In the genomic region with DNA sequence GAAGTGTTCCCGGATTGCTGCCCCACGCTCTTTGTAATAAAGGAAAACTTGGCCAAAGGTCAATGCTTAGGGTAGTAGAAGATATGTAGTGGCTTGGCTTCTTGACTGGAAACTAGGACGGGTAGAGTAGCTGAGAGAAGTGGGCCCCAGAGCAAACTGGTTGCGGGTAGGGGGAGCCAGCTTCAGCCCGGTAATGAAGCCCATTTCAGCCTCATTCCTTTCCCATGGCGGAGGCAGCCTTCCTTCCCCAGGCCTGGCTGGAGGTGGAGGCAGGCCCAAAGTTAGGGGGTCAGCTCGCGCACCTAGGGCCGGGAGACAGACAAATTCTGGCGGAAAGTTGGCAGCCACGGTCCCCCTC, we compare ENCODE assay signal across 8 cellular contexts. TPM values are rescaled to one million over a fixed set of nuclear protein-coding genes. Genes with fewer than 3 reads are reported as not detected.
A peak's percentile ranks its signal among the peaks of the same experiment; 100 is the strongest.
DNase-seq lines count a peak whose midpoint lies in the region; ATAC-seq, FAIRE-seq and TF ChIP-seq lines count a peak whose summit lies in the region.

No MANE protein-coding gene starts in this region.

- H3K27me3 Mint-ChIP-seq in activated naive CD4-positive, alpha-beta T cell treated with anti-CD3 and anti-CD28 coated beads, Interleukin-2, amount 10 ng/mL, durations not matched to agents 7 days and 5 days, result peaks cover 36% of the 10 kb centered on the region
- H3K27me3 Mint-ChIP-seq in glutamatergic neuron (ENCODE audit: unreplicated experiment), result no peaks in the 10 kb centered on the region

- FAIRE-seq in pancreas (lab: Jason Lieb, UNC), result no peak

- H3K36me3 Mint-ChIP-seq in activated naive CD4-positive, alpha-beta T cell treated with anti-CD3 and anti-CD28 coated beads, Interleukin-2, amount 10 ng/mL, durations not matched to agents 7 days and 5 days, result no peaks in the 10 kb centered on the region
- no peaks in the 10 kb centered on the region for H3K36me3 Mint-ChIP-seq in glutamatergic neuron (ENCODE audit: unreplicated experiment)

- intact Hi-C loops in pancreas (cut with DNase I), result no loop called here

- peaks cover 0 to 7% (median 0%) of the 10 kb centered on the region in 3 donors for H3K4me1 ChIP-seq in pancreas

- no peaks in the 10 kb centered on the region for H3K9me3 ChIP-seq in pancreas

- no peaks in the 10 kb centered on the region for H3K9me3 Mint-ChIP-seq in activated naive CD4-positive, alpha-beta T cell treated with anti-CD3 and anti-CD28 coated beads, Interleukin-2, amount 10 ng/mL, durations not matched to agents 7 days and 5 days
- H3K9me3 Mint-ChIP-seq in glutamatergic neuron (ENCODE audit: unreplicated experiment), result no peaks in the 10 kb centered on the region

- H3K4me3 Mint-ChIP-seq in activated naive CD4-positive, alpha-beta T cell treated with anti-CD3 and anti-CD28 coated beads, Interleukin-2, amount 10 ng/mL, durations not matched to agents 7 days and 5 days, result peak overlapping the region; percentile 56
- peak overlapping the region; percentile 88 for H3K4me3 Mint-ChIP-seq in glutamatergic neuron (ENCODE audit: unreplicated experiment)

- peak overlapping the region; percentile 73 to 93 (median 88) for H3K27ac ChIP-seq in pancreas

- peak; percentile 47 to 75 (median 62) for ATAC-seq in pancreas

- in situ Hi-C loops in GM13977 (cut with MboI; ENCODE audit: low pct_unique_long_range_greater_than_20kb, low sequenced_read_pairs, unreplicated experiment), result no loop called here

- no peak for DNase-seq in activated naive CD4-positive, alpha-beta T cell treated with anti-CD3 and anti-CD28 coated beads, Interleukin-2, amount 10 ng/mL, durations not matched to agents 7 days and 5 days
- DNase-seq in activated naive CD4-positive, alpha-beta T cell (lab: John Stamatoyannopoulos, UW), result no peak
- no peak for DNase-seq in glutamatergic neuron
- no peak for DNase-seq in pancreas
- DNase-seq in OCI-M2 (lab: John Stamatoyannopoulos, UW; ENCODE audit: unreplicated experiment), result no peak
- DNase-seq in NOMO-1 treated with dmso at 0.1 percent for 144 hours (lab: John Stamatoyannopoulos, UW; ENCODE audit: unreplicated experiment), result no peak
- no peak for DNase-seq in GM13977 (ENCODE audit: low spot score)

- no peak overlapping the region for H3K27ac Mint-ChIP-seq in activated naive CD4-positive, alpha-beta T cell treated with anti-CD3 and anti-CD28 coated beads, Interleukin-2, amount 10 ng/mL, durations not matched to agents 7 days and 5 days
- no peak overlapping the region for H3K27ac Mint-ChIP-seq in glutamatergic neuron (ENCODE audit: unreplicated experiment)

- 3 to 8% methylated on average over 11 of the region's 11 CpGs for WGBS in pancreas, 2 donors

- H3K27me3 ChIP-seq in pancreas, result no peaks in the 10 kb centered on the region

- no peak for TF ChIP-seq CTCF in WI38 (IDR thresholded peaks at IDR 0.05; ENCODE audit: low read depth, low read length)
- no peak for TF ChIP-seq CTCF in glutamatergic neuron (IDR thresholded peaks at IDR 0.05; ENCODE audit: partially characterized antibody, unreplicated experiment)
- no peak for TF ChIP-seq CTCF in pancreas (IDR thresholded peaks at IDR 0.05)
- no peak for TF ChIP-seq CTCF in GM13977 (IDR thresholded peaks at IDR 0.05; ENCODE audit: extremely low read depth, insufficient read depth, missing control alignments)

- CTCF ChIA-PET in activated naive CD4-positive, alpha-beta T cell treated with anti-CD3 and anti-CD28 coated beads, Interleukin-2, amount 10 ng/mL, durations not matched to agents 7 days and 5 days (lab: Charles Lee), result interaction anchor here (0.7 kb wide), 1 partner anchor 12 kb away, joined by 3 read pairs; no protein-coding TSS in a partner anchor

- H3K36me3 ChIP-seq in pancreas, result no peaks in the 10 kb centered on the region

- H3K4me3 ChIP-seq in WI38 (ENCODE audit: low read depth, low read length), result peak overlapping the region; percentile 90
- H3K4me3 ChIP-seq in pancreas, result peak overlapping the region; percentile 70 to 76 (median 72)

- peaks cover 6% of the 10 kb centered on the region for H3K4me1 Mint-ChIP-seq in activated naive CD4-positive, alpha-beta T cell treated with anti-CD3 and anti-CD28 coated beads, Interleukin-2, amount 10 ng/mL, durations not matched to agents 7 days and 5 days
- H3K4me1 Mint-ChIP-seq in glutamatergic neuron (ENCODE audit: low read depth, unreplicated experiment), result no peaks in the 10 kb centered on the region

RNA-seq across cellular contexts. Expression of a gene that starts 0.4 kb away (rescaled TPM):
- 0.76 TPM for total RNA-seq in glutamatergic neuron (ENCODE audit: unreplicated experiment)
- total RNA-seq in pancreas, result 1 to 10 TPM; 2.1 to 6.7 (median 2.6) TPM
- polyA plus RNA-seq in pancreas, result 1 to 10 TPM; 3.4 to 7.5 TPM
